20 cellular contexts compared by ENCODE assay signal in genomic region chr5:156678484-156678883, GRCh38.
DNase-seq lines count a peak whose midpoint lies in the region; ATAC-seq, FAIRE-seq and TF ChIP-seq lines count a peak whose summit lies in the region.
"Had no signal": no experiment of that assay in that cellular context is flagged by ENCODE, and none has a peak within 500 bp of the region (broad histone marks: within the 10 kb centered on the region; RNA-seq: fewer than 3 reads in every experiment).

No MANE protein-coding gene starts in this region.

- no peak for ATAC-seq in GM19351 (IDR thresholded peaks at IDR 0.05; ENCODE audit: unreplicated experiment)
- ATAC-seq in HG03520 (IDR thresholded peaks at IDR 0.05; ENCODE audit: unreplicated experiment) = no peak
- ATAC-seq: HepG2 had no signal

- DNase-seq in A172 (ENCODE audit: low spot score) (peak; percentile 21), D721Med (ENCODE audit: insufficient read length, low spot score) (no peak), NCI-H2227 treated with DMSO at 0.1 percent for 48 hours (lab: John Stamatoyannopoulos, UW) (peak; percentile 52), kidney glomerular epithelial cell (lab: John Stamatoyannopoulos, UW) (peak; percentile 73), COLO668 (lab: John Stamatoyannopoulos, UW; ENCODE audit: unreplicated experiment) (no peak), SIG-M5 (lab: John Stamatoyannopoulos, UW) (no peak)
- DNase-seq: ACHN, DMS79, H7, HFFc6, KBM-7, NCI-H1436, NCI-H1930, NCI-H446, PC-9, SW 1271, T-helper 2 cell had no signal

- FAIRE-seq in D721Med (lab: Jason Lieb, UNC) = peak; percentile 55
- FAIRE-seq: HepG2 had no signal

- no peak for TF ChIP-seq CTCF in D721Med (IDR thresholded peaks at IDR 0.05; ENCODE audit: insufficient read depth, missing control alignments)

Comparison
In these comparisons a context has a peak if more than half of its experiments do, and no peak if none do; other contexts are left out.
1. DNase-seq: peak in A172 (single experiment), NCI-H2227 treated with DMSO at 0.1 percent for 48 hours (single experiment) and kidney glomerular epithelial cell (single experiment); none in D721Med (single experiment), COLO668 (single experiment) and SIG-M5 (single experiment).